In genomic region chr4:132642196-132642817, GRCh38 we compare ENCODE assay signal across 8 cellular contexts.
DNase-seq lines count a peak whose midpoint lies in the region; ATAC-seq and FAIRE-seq lines count a peak whose summit lies in the region.

No MANE protein-coding gene starts in this region.

- no peaks in the 10 kb centered on the region for H3K4me1 ChIP-seq in HAP-1

- in situ Hi-C loops in HAP-1 (cut with MboI; ENCODE audit: low sequenced_read_pairs), result no loop called here

- FAIRE-seq in islet of Langerhans (lab: Jason Lieb, UNC), result peak; percentile 94

- no peaks in the 10 kb centered on the region for H3K9me3 ChIP-seq in HAP-1

- intact Hi-C loops in posterior vena cava (cut with DNase I), result no loop called here

- no peaks in the 10 kb centered on the region for H3K27me3 ChIP-seq in HAP-1 (ENCODE audit: low read depth)

- H3K36me3 ChIP-seq in HAP-1 (replicated peaks), result no peaks in the 10 kb centered on the region

- peak; percentile 65 for DNase-seq in ELF-1 (ENCODE audit: low read depth, low spot score)
- peak; percentile 65 to 79 for DNase-seq in HAP-1 (ENCODE audit: low spot score in 2 of 2)
- DNase-seq in NCI-H1930 (lab: John Stamatoyannopoulos, UW), result peak; percentile 2 to 14
- DNase-seq in amniotic epithelial cell (ENCODE audit: low read depth), result peak; percentile 52
- DNase-seq in posterior vena cava (ENCODE audit: low spot score), result no peak
- DNase-seq in occipital lobe (lab: John Stamatoyannopoulos, UW), result no peak

- no peak for ATAC-seq in GM21825 (IDR thresholded peaks at IDR 0.05; ENCODE audit: unreplicated experiment)

- H3K4me3 ChIP-seq in HAP-1, result no peak overlapping the region

Comparison
In these comparisons a context has a peak if more than half of its experiments do, and no peak if none do; other contexts are left out.
1. DNase-seq: peak in ELF-1 (single experiment), HAP-1 (2 of 2), NCI-H1930 (2 of 2) and amniotic epithelial cell (single experiment); none in posterior vena cava (single experiment) and occipital lobe (single experiment).